Comparison of ENCODE assay signal across 8 cellular contexts in the genomic region with DNA sequence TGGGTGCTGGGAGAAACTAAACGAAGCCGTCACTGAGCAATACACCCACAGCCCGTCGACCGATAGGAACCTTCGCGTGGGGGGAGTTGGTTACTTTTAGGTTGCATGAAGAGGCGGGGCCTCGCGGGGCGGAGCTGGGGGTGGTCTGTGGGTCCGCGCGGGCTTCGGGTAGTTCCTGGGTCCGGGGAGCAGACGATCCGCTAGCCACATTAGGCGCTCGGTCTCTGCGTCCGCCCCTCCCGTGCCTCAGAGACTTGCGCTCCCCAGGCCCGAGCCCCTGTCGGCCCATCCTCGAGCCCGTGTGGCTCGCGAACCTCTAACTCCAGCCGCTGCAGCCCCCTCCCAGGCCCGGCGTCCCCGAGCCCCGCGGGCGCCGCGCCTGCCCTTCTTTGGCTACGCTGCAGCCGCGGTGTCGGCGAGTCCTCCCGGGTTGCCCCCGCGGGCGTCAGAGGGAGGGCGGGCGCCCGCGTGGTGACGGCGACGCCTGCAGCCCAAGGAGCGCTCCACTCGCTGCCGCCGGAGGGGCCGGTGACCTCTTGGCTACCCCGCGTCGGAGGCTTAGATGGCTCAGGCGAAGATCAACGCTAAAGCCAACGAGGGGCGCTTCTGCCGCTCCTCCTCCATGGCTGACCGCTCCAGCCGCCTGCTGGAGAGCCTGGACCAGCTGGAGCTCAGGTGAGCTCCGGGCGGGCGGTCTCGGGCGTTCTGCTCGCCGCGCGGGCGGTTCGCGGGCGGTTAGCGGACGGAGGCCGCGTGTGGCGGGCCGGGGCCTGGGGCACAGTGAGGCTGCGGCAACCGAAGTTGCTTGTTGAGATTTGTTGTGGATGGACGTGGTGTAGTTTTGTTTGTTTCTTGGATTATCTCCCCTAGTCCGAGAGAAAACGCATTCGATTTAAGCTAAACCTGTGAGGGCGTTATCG. TPM values are rescaled to one million over a fixed set of nuclear protein-coding genes. Genes with fewer than 3 reads are reported as not detected.
DNase-seq lines count a peak whose midpoint lies in the region; FAIRE-seq and TF ChIP-seq lines count a peak whose summit lies in the region.

A gene (plus strand): TSS at position 191 of the 920 bp plus-strand sequence. CDS start 372 bp downstream, at position 563.

- H2AFZ ChIP-seq in Loucy (ENCODE audit: low read length) (peak within 1 kb of the TSS; percentile 84), neuronal stem cell (ENCODE audit: low read length) (peak within 1 kb of the TSS; percentile 90)

- no peak within 1 kb of the TSS for H2BK120ac ChIP-seq in neuronal stem cell (ENCODE audit: low read depth, low read length)

- H3K9me3 ChIP-seq in Loucy (ENCODE audit: insufficient read depth, low read depth, low read length) (no peaks in the 10 kb centered on the region), neuronal stem cell (replicated peaks in 1 of 2; ENCODE audit: control insufficient read depth in 2 of 2, insufficient read depth in 1 of 2, low read depth in 1 of 2, low read length in 2 of 2) (no peaks in the 10 kb centered on the region), subcutaneous abdominal adipose tissue (ENCODE audit: control insufficient read depth in 5 of 5, low read length in 5 of 5) (no peaks in the 10 kb centered on the region)

- no peak within 1 kb of the TSS for H2BK12ac ChIP-seq in neuronal stem cell (ENCODE audit: low read length)

- H4K8ac ChIP-seq in neuronal stem cell (ENCODE audit: low read depth, low read length) = no peak within 1 kb of the TSS

- TF ChIP-seq POLR2A in H54 (IDR thresholded peaks at IDR 0.05; ENCODE audit: low read depth, low read length) = peak; percentile 83

- no CpG with 5 or more reads among the region's 97 CpGs for WGBS in neuronal stem cell (ENCODE audit: extremely low coverage in 2 of 2, insufficient read length in 2 of 2, insufficient replicate concordance in 1 of 2), 2 donors

- peak within 1 kb of the TSS; percentile 53 for H2BK5ac ChIP-seq in neuronal stem cell (ENCODE audit: low read length)

- TF ChIP-seq CTCF in Loucy (conservative IDR thresholded peaks at IDR 0.05; ENCODE audit: low read length) = 0 out of 2 replicates have a peak, but pooled peaks have one; percentile 16

- H3K9me2 ChIP-seq in Loucy (replicated peaks; ENCODE audit: low read depth, low read length) = no peaks in the 10 kb centered on the region

- H3K4me2 ChIP-seq in Loucy (ENCODE audit: low read depth, low read length, poor library complexity, severe bottlenecking) (peak within 1 kb of the TSS; percentile 94), neuronal stem cell (ENCODE audit: insufficient read depth, low read length, poor library complexity, severe bottlenecking) (peak within 1 kb of the TSS; percentile 91)

- H3K4ac ChIP-seq in neuronal stem cell (ENCODE audit: low read length) = no peak within 1 kb of the TSS

- peak within 1 kb of the TSS; percentile 96 for H3K4me3 ChIP-seq in Loucy (ENCODE audit: low read length, poor library complexity, severe bottlenecking)
- H3K4me3 ChIP-seq in neuronal stem cell (ENCODE audit: low read length in 2 of 2) = peak within 1 kb of the TSS; percentile 48 to 83
- H3K4me3 ChIP-seq in subcutaneous abdominal adipose tissue (ENCODE audit: low read depth in 1 of 5, low read length in 5 of 5) = peak within 1 kb of the TSS; percentile 74 to 89 (median 83)

- H2AK5ac ChIP-seq in neuronal stem cell (ENCODE audit: low read depth, low read length) = no peak within 1 kb of the TSS

- H3K27me3 ChIP-seq in Loucy (ENCODE audit: insufficient read depth, low read length, poor library complexity, severe bottlenecking) (no peaks in the 10 kb centered on the region), neuronal stem cell (ENCODE audit: control insufficient read depth in 3 of 3, insufficient read depth in 3 of 3, low read depth in 1 of 3, low read length in 3 of 3) (peaks cover 0 to 10% (median 0%) of the 10 kb centered on the region in 3 experiments), subcutaneous abdominal adipose tissue (ENCODE audit: control insufficient read depth in 5 of 5, insufficient read depth in 4 of 5, low read length in 5 of 5) (no peaks in the 10 kb centered on the region)

- DNase-seq in H54 (ENCODE audit: insufficient read length, low spot score) (peak; percentile 91), SIG-M5 treated with dmso at 0.1 percent for 504 hours (lab: John Stamatoyannopoulos, UW; ENCODE audit: unreplicated experiment) (peak; percentile 88), foreskin melanocyte (peak; percentile 50), neuronal stem cell (ENCODE audit: low spot score) (peak; percentile 80)
- DNase-seq in activated gamma-delta T cell treated with anti-CD3 and anti-CD28 coated beads, Interleukin-2, amount 50 U/mL, for 16 hours (ENCODE audit: low read depth) = peak; percentile 85

- peak within 1 kb of the TSS; percentile 98 for H3K23ac ChIP-seq in neuronal stem cell (ENCODE audit: low read depth, low read length, poor library complexity)

- no peak within 1 kb of the TSS for H4K91ac ChIP-seq in neuronal stem cell (ENCODE audit: low read depth, low read length, poor library complexity)

- peaks cover 34% of the 10 kb centered on the region for H3K4me1 ChIP-seq in Loucy (ENCODE audit: insufficient read depth, low read length, poor library complexity, severe bottlenecking)
- H3K4me1 ChIP-seq in neuronal stem cell (ENCODE audit: control insufficient read depth in 2 of 2, insufficient read depth in 1 of 2, low read depth in 1 of 2, low read length in 2 of 2) = peaks cover 5 to 8% of the 10 kb centered on the region in 2 donors
- peaks cover 0 to 26% (median 19%) of the 10 kb centered on the region in 5 donors for H3K4me1 ChIP-seq in subcutaneous abdominal adipose tissue (ENCODE audit: control insufficient read depth in 5 of 5, insufficient read depth in 5 of 5, low read length in 5 of 5)

- FAIRE-seq in G401.6 (lab: Jason Lieb, UNC) = peak; percentile 93
- FAIRE-seq in H54 (lab: Jason Lieb, UNC) = peak; percentile 91

- no peaks in the 10 kb centered on the region for H3F3A ChIP-seq in Loucy (ENCODE audit: low read depth)

- H3K79me1 ChIP-seq in neuronal stem cell (ENCODE audit: low read depth, low read length) = peaks cover 3% of the 10 kb centered on the region

- H4K20me1 ChIP-seq in Loucy (ENCODE audit: insufficient read depth, low read length, poor library complexity, severe bottlenecking) = peaks cover 40% of the 10 kb centered on the region

- peaks cover 50% of the 10 kb centered on the region for H3K79me2 ChIP-seq in Loucy (ENCODE audit: insufficient read depth, low read length)

- H3K14ac ChIP-seq in neuronal stem cell (ENCODE audit: low read length) = peak within 1 kb of the TSS; percentile 87

- H3K27ac ChIP-seq in neuronal stem cell (replicated peaks; ENCODE audit: low read length) (no peak within 1 kb of the TSS), subcutaneous abdominal adipose tissue (ENCODE audit: low read depth, low read length) (peak within 1 kb of the TSS; percentile 63)

- H3K18ac ChIP-seq in neuronal stem cell (ENCODE audit: low read length) = peak within 1 kb of the TSS; percentile 80

- no peaks in the 10 kb centered on the region for H3K36me3 ChIP-seq in Loucy (ENCODE audit: insufficient read depth, low read length)
- peaks cover 0 to 20% of the 10 kb centered on the region in 2 donors for H3K36me3 ChIP-seq in neuronal stem cell (replicated peaks in 1 of 2; ENCODE audit: control insufficient read depth in 2 of 2, insufficient read depth in 2 of 2, low read length in 2 of 2)
- H3K36me3 ChIP-seq in subcutaneous abdominal adipose tissue (ENCODE audit: control insufficient read depth in 5 of 5, insufficient read depth in 5 of 5, low read length in 5 of 5) = peaks cover 1 to 9% (median 3%) of the 10 kb centered on the region in 5 donors

- H3K9ac ChIP-seq in Loucy (ENCODE audit: low read depth, low read length, poor library complexity, severe bottlenecking) = peak within 1 kb of the TSS; percentile 95
- peak within 1 kb of the TSS; percentile 90 for H3K9ac ChIP-seq in neuronal stem cell (ENCODE audit: low read depth, low read length, poor library complexity)
- H3K9ac ChIP-seq in subcutaneous abdominal adipose tissue (ENCODE audit: low read length in 5 of 5) = peak within 1 kb of the TSS; percentile 72 to 89 (median 78)

- peak within 1 kb of the TSS; percentile 88 for H2BK15ac ChIP-seq in neuronal stem cell (ENCODE audit: low read length)

RNA-seq across cellular contexts. Expression of the gene that starts here (rescaled TPM):
- 0.46 TPM for polyA plus RNA-seq in neuronal stem cell (2013, experiment 1 of 2)
- 0.42 TPM for polyA plus RNA-seq in neuronal stem cell (2013, experiment 2 of 2)
